ENCODE assay signal across 14 cellular contexts in genomic region chr10:104028823-104029527, GRCh38. TPM values are rescaled to one million over a fixed set of nuclear protein-coding genes. Genes with fewer than 3 reads are reported as not detected.
"Had no signal": no experiment of that assay in that cellular context is flagged by ENCODE, and none has a peak within 500 bp of the region (broad histone marks: within the 10 kb centered on the region; RNA-seq: fewer than 3 reads in every experiment).

No MANE protein-coding gene starts in this region.

- H3K9me2 ChIP-seq: SK-N-SH had no signal

- H3K27ac ChIP-seq: esophagus squamous epithelium, thoracic aorta had no signal

- H3K27me3 ChIP-seq: esophagus squamous epithelium had no signal

- H3K9me3 ChIP-seq: esophagus squamous epithelium, mucosa of descending colon, SK-N-SH, thoracic aorta had no signal

- DNase-seq: activated CD4-positive, alpha-beta T cell treated with anti-CD3 and anti-CD28 coated beads, Interleukin-2, amount 10 ng/mL, durations not matched to agents 7 days and 5 days; activated effector memory CD4-positive, alpha-beta T cell treated with Interleukin-2 at 50 U/mL for 16 hours; activated T-cell treated with anti-CD3 and anti-CD28 coated beads, Interleukin-2, amount 50 U/mL, for 24 hours; esophagus squamous epithelium; foreskin melanocyte; mucosa of descending colon; stimulated activated CD8-positive, alpha-beta memory T cell treated with anti-CD3 and anti-CD28 coated beads, Interleukin-4, amount 100 ng/mL, for 48 hours; T-helper 17 cell had no signal

- H3K9ac ChIP-seq: SK-N-SH had no signal

- H3K4me3 ChIP-seq: esophagus squamous epithelium, lung, mucosa of descending colon, thoracic aorta had no signal

- H3K4me2 ChIP-seq: SK-N-SH had no signal

- H3K4me1 ChIP-seq: esophagus squamous epithelium had no signal

RNA-seq across cellular contexts. Expression of gene COL17A1, which starts 56.7 kb away (rescaled TPM):
- total RNA-seq: activated CD4-positive, alpha-beta T cell treated with anti-CD3 and anti-CD28 coated beads, Interleukin-2, amount 10 ng/mL, durations not matched to agents 7 days and 5 days; activated CD8-positive, alpha-beta memory T cell treated with anti-CD3 and anti-CD28 coated beads for 36 hours; activated naive CD4-positive, alpha-beta T cell treated with anti-CD3 and anti-CD28 coated beads, Interleukin-2, amount 50 U/mL, for 72 hours; naive thymus-derived CD8-positive, alpha-beta T cell; T-helper 17 cell had no signal
- polyA plus RNA-seq: naive thymus-derived CD8-positive, alpha-beta T cell had no signal
